Comparison of ENCODE assay signal across 15 cellular contexts in genomic region chr22:49238181-49239141, GRCh38.
"Had no signal": no experiment of that assay in that cellular context is flagged by ENCODE, and none has a peak within 500 bp of the region (broad histone marks: within the 10 kb centered on the region; RNA-seq: fewer than 3 reads in every experiment).

No MANE protein-coding gene starts in this region.

- H3K4me2 ChIP-seq: hepatocyte had no signal

- H3K4me3 ChIP-seq: adrenal gland, hepatocyte, left ventricle myocardium inferior, ovary, thyroid gland had no signal

- H3K9me3 ChIP-seq: adrenal gland, left ventricle myocardium inferior, ovary, thyroid gland had no signal

- H3K4me1 ChIP-seq: adrenal gland, left ventricle myocardium inferior, thyroid gland had no signal

- H3K36me3 ChIP-seq: adrenal gland, left ventricle myocardium inferior, ovary, thyroid gland, WERI-Rb-1 had no signal

- H3K9me3 Mint-ChIP-seq: activated naive CD4-positive, alpha-beta T cell treated with anti-CD3 and anti-CD28 coated beads for 36 hours; activated T-helper 17 cell treated with anti-CD3 and anti-CD28 coated beads, Interleukin-2, amount 50 U/mL, for 72 hours; stimulated activated effector memory CD8-positive, alpha-beta T cell treated with anti-CD3 and anti-CD28 coated beads, Interleukin-12 subunit alpha, Interleukin-12 subunit beta, amount 100 ng/mL, for 72 hours; T-helper 1 cell treated with Interleukin-12 subunit alpha and Interleukin-12 subunit beta and Interleukin-4 antibody, amounts not matched to agents 30 μg/mL and 1 μg/mL, for 36 hours had no signal

- H3K36me3 Mint-ChIP-seq: stimulated activated effector memory CD8-positive, alpha-beta T cell treated with anti-CD3 and anti-CD28 coated beads, Interleukin-12 subunit alpha, Interleukin-12 subunit beta, amount 100 ng/mL, for 72 hours had no signal

- H3K4me1 Mint-ChIP-seq: activated T-helper 17 cell treated with anti-CD3 and anti-CD28 coated beads, Interleukin-2, amount 50 U/mL, for 72 hours; nephron progenitor cell; stimulated activated effector memory CD8-positive, alpha-beta T cell treated with anti-CD3 and anti-CD28 coated beads, Interleukin-12 subunit alpha, Interleukin-12 subunit beta, amount 100 ng/mL, for 72 hours had no signal

- H3K27ac Mint-ChIP-seq: activated CD8-positive, alpha-beta T cell treated with anti-CD3 and anti-CD28 coated beads, Interleukin-2, amount 10 ng/mL, durations not matched to agents 7 days and 5 days; activated naive CD4-positive, alpha-beta T cell treated with anti-CD3 and anti-CD28 coated beads for 36 hours; activated T-helper 17 cell treated with anti-CD3 and anti-CD28 coated beads, Interleukin-2, amount 50 U/mL, for 72 hours; nephron progenitor cell; stimulated activated effector memory CD8-positive, alpha-beta T cell treated with anti-CD3 and anti-CD28 coated beads, Interleukin-12 subunit alpha, Interleukin-12 subunit beta, amount 100 ng/mL, for 72 hours; T-helper 1 cell treated with Interleukin-12 subunit alpha and Interleukin-12 subunit beta and Interleukin-4 antibody, amounts not matched to agents 30 μg/mL and 1 μg/mL, for 36 hours had no signal

- H3K27ac ChIP-seq: adrenal gland, hepatocyte, left ventricle myocardium inferior, ovary, thyroid gland, WERI-Rb-1 had no signal

- DNase-seq: activated CD8-positive, alpha-beta T cell treated with anti-CD3 and anti-CD28 coated beads, Interleukin-2, amount 10 ng/mL, durations not matched to agents 7 days and 5 days; activated naive CD4-positive, alpha-beta T cell treated with anti-CD3 and anti-CD28 coated beads for 36 hours; left ventricle myocardium inferior; nephron progenitor cell; thyroid gland; WERI-Rb-1 had no signal

- H3K4me3 Mint-ChIP-seq: activated CD8-positive, alpha-beta T cell treated with anti-CD3 and anti-CD28 coated beads, Interleukin-2, amount 10 ng/mL, durations not matched to agents 7 days and 5 days; activated naive CD4-positive, alpha-beta T cell treated with anti-CD3 and anti-CD28 coated beads for 36 hours; activated T-helper 17 cell treated with anti-CD3 and anti-CD28 coated beads, Interleukin-2, amount 50 U/mL, for 72 hours; nephron progenitor cell; stimulated activated effector memory CD8-positive, alpha-beta T cell treated with anti-CD3 and anti-CD28 coated beads, Interleukin-12 subunit alpha, Interleukin-12 subunit beta, amount 100 ng/mL, for 72 hours; T-helper 1 cell treated with Interleukin-12 subunit alpha and Interleukin-12 subunit beta and Interleukin-4 antibody, amounts not matched to agents 30 μg/mL and 1 μg/mL, for 36 hours had no signal

- H3K27me3 ChIP-seq: adrenal gland, hepatocyte, ovary, thyroid gland had no signal

- H2AFZ ChIP-seq: hepatocyte had no signal

- H3K79me2 ChIP-seq: hepatocyte had no signal

- ATAC-seq: activated CD8-positive, alpha-beta T cell treated with anti-CD3 and anti-CD28 coated beads, Interleukin-2, amount 10 ng/mL, durations not matched to agents 7 days and 5 days; activated T-helper 17 cell treated with anti-CD3 and anti-CD28 coated beads, Interleukin-2, amount 50 U/mL, for 72 hours; stimulated activated effector memory CD8-positive, alpha-beta T cell treated with anti-CD3 and anti-CD28 coated beads, Interleukin-12 subunit alpha, Interleukin-12 subunit beta, amount 100 ng/mL, for 72 hours had no signal

- FAIRE-seq: endometrium, keratinocyte, urothelium cell line had no signal
